21 cellular contexts compared by ENCODE assay signal in genomic region chr5:125153231-125153630, GRCh38.
"Had no signal": no experiment of that assay in that cellular context is flagged by ENCODE, and none has a peak within 500 bp of the region (broad histone marks: within the 10 kb centered on the region; RNA-seq: fewer than 3 reads in every experiment).

No MANE protein-coding gene starts in this region.

- H3K36me3 Mint-ChIP-seq: activated naive CD8-positive, alpha-beta T cell treated with anti-CD3 and anti-CD28 coated beads, Interleukin-2, amount 10 ng/mL, durations not matched to agents 7 days and 5 days; natural killer cell had no signal

- ATAC-seq: left colon, natural killer cell, T-helper 17 cell had no signal

- H3K27ac Mint-ChIP-seq: activated naive CD8-positive, alpha-beta T cell treated with anti-CD3 and anti-CD28 coated beads, Interleukin-2, amount 10 ng/mL, durations not matched to agents 7 days and 5 days; natural killer cell; T-helper 17 cell had no signal

- H3K4me1 Mint-ChIP-seq: activated naive CD8-positive, alpha-beta T cell treated with anti-CD3 and anti-CD28 coated beads, Interleukin-2, amount 10 ng/mL, durations not matched to agents 7 days and 5 days; natural killer cell; T-helper 17 cell had no signal

- H3K27me3 ChIP-seq: sigmoid colon, spleen, tibial artery had no signal

- H3K4me3 ChIP-seq: lung, sigmoid colon, spleen, tibial artery had no signal

- H3K4me1 ChIP-seq: sigmoid colon, tibial artery had no signal

- H3K4me3 Mint-ChIP-seq: activated naive CD8-positive, alpha-beta T cell treated with anti-CD3 and anti-CD28 coated beads, Interleukin-2, amount 10 ng/mL, durations not matched to agents 7 days and 5 days; natural killer cell; T-helper 17 cell had no signal

- H3K27me3 Mint-ChIP-seq: activated naive CD8-positive, alpha-beta T cell treated with anti-CD3 and anti-CD28 coated beads, Interleukin-2, amount 10 ng/mL, durations not matched to agents 7 days and 5 days; T-helper 17 cell had no signal

- H3K9me3 Mint-ChIP-seq: natural killer cell had no signal

- DNase-seq: activated CD4-positive, alpha-beta T cell treated with anti-CD3 and anti-CD28 coated beads for 1 hour; activated CD8-positive, alpha-beta memory T cell treated with anti-CD3 and anti-CD28 coated beads for 24 hours; activated naive CD4-positive, alpha-beta T cell treated with Interleukin-2 at 50 U/mL for 16 hours; activated naive CD8-positive, alpha-beta T cell treated with anti-CD3 and anti-CD28 coated beads, Interleukin-2, amount 10 ng/mL, durations not matched to agents 7 days and 5 days; amygdala; caudate nucleus; erythroblast; hypothalamus; islet precursor cell; left colon; natural killer cell; nucleus accumbens; posterior cingulate gyrus; sigmoid colon; spleen; stimulated activated CD8-positive, alpha-beta memory T cell treated with anti-CD3 and anti-CD28 coated beads, Interleukin-4, amount 100 ng/mL, for 48 hours; stimulated activated naive CD4-positive, alpha-beta T cell; T-helper 17 cell; tibial artery; WERI-Rb-1 had no signal

- H3K9me3 ChIP-seq: sigmoid colon, spleen, tibial artery had no signal

- H3K36me3 ChIP-seq: sigmoid colon, spleen, tibial artery, WERI-Rb-1 had no signal

- H3K27ac ChIP-seq: tibial artery, WERI-Rb-1 had no signal
